Comparison of ENCODE assay signal across 24 cellular contexts in genomic region chr4:69640289-69640688, GRCh38. TPM values are rescaled to one million over a fixed set of nuclear protein-coding genes. Genes with fewer than 3 reads are reported as not detected.
DNase-seq lines count a peak whose midpoint lies in the region; ATAC-seq and TF ChIP-seq lines count a peak whose summit lies in the region.
"Had no signal": no experiment of that assay in that cellular context is flagged by ENCODE, and none has a peak within 500 bp of the region (broad histone marks: within the 10 kb centered on the region; RNA-seq: fewer than 3 reads in every experiment).

No MANE protein-coding gene starts in this region.

- H3K18ac ChIP-seq in mesenchymal stem cell (ENCODE audit: low read depth in 1 of 2, low read length in 2 of 2): no peak overlapping the region

- no peak for TF ChIP-seq CTCF in fibroblast of villous mesenchyme (IDR thresholded peaks at IDR 0.05; ENCODE audit: insufficient read depth, low read depth, low read length)

- no peak overlapping the region for H2BK15ac ChIP-seq in mesenchymal stem cell (ENCODE audit: low read depth, poor library complexity, severe bottlenecking)

- no peak overlapping the region for H3K23ac ChIP-seq in mesenchymal stem cell (ENCODE audit: low read length in 2 of 2)

- H3K27me3 Mint-ChIP-seq in activated CD8-positive, alpha-beta memory T cell treated with anti-CD3 and anti-CD28 coated beads, Interleukin-2, amount 10 ng/mL, durations not matched to agents 7 days and 5 days: no peaks in the 10 kb centered on the region
- no peaks in the 10 kb centered on the region for H3K27me3 Mint-ChIP-seq in activated T-helper 2 cell treated with anti-CD3 and anti-CD28 coated beads, Interferon-gamma antibody, Interleukin-2, Interleukin-4, amounts not matched to agents 10 μg/mL and 5 μg/mL and 100 μg/mL, durations not matched to agents 14 hours and 24 hours and 36 hours (ENCODE audit: low read depth)
- H3K27me3 Mint-ChIP-seq: CD4-positive, CD25-positive, alpha-beta regulatory T cell had no signal

- no peak overlapping the region for H3K4me3 ChIP-seq in adipocyte (ENCODE audit: low read length)
- H3K4me3 ChIP-seq in fibroblast of villous mesenchyme (ENCODE audit: low read depth, low read length): no peak overlapping the region
- no peak overlapping the region for H3K4me3 ChIP-seq in mesenchymal stem cell (ENCODE audit: insufficient read depth in 1 of 2, low read depth in 1 of 2, low read length in 2 of 2)
- H3K4me3 ChIP-seq: BLaER1, HAP-1, SJSA1 had no signal

- H3K27me3 ChIP-seq in adipocyte (replicated peaks; ENCODE audit: control insufficient read depth, insufficient read depth, low read length) (no peaks in the 10 kb centered on the region), mesenchymal stem cell (ENCODE audit: control insufficient read depth in 1 of 2, insufficient read depth in 1 of 2, low read length in 2 of 2) (no peaks in the 10 kb centered on the region)
- H3K27me3 ChIP-seq: BLaER1, SJSA1 had no signal

- H2AFZ ChIP-seq in mesenchymal stem cell (ENCODE audit: low read depth, low read length): no peak overlapping the region

- H3K4me1 Mint-ChIP-seq in activated CD8-positive, alpha-beta memory T cell treated with anti-CD3 and anti-CD28 coated beads, Interleukin-2, amount 10 ng/mL, durations not matched to agents 7 days and 5 days: no peaks in the 10 kb centered on the region
- no peaks in the 10 kb centered on the region for H3K4me1 Mint-ChIP-seq in activated T-helper 2 cell treated with anti-CD3 and anti-CD28 coated beads, Interferon-gamma antibody, Interleukin-2, Interleukin-4, amounts not matched to agents 10 μg/mL and 5 μg/mL and 100 μg/mL, durations not matched to agents 14 hours and 24 hours and 36 hours (ENCODE audit: low read depth)
- H3K4me1 Mint-ChIP-seq: CD4-positive, CD25-positive, alpha-beta regulatory T cell had no signal

- intact Hi-C loops in activated T-helper 2 cell treated with anti-CD3 and anti-CD28 coated beads, Interferon-gamma antibody, Interleukin-2, Interleukin-4, amounts not matched to agents 10 μg/mL and 5 μg/mL and 100 μg/mL, durations not matched to agents 14 hours and 24 hours and 36 hours (cut with micrococcal nuclease): no loop called here

- H3K36me3 ChIP-seq in adipocyte (ENCODE audit: control insufficient read depth, insufficient read depth, low read length, severe bottlenecking): no peaks in the 10 kb centered on the region
- H3K36me3 ChIP-seq in mesenchymal stem cell (ENCODE audit: control insufficient read depth in 1 of 2, insufficient read depth in 2 of 2, low read depth in 1 of 2, low read length in 2 of 2): no peaks in the 10 kb centered on the region
- H3K36me3 ChIP-seq: BLaER1, HAP-1, SJSA1 had no signal

- H2BK5ac ChIP-seq in mesenchymal stem cell (ENCODE audit: low read depth, low read length, poor library complexity, severe bottlenecking): no peak overlapping the region

- H2AK5ac ChIP-seq in mesenchymal stem cell (ENCODE audit: low read length, severe bottlenecking): no peak overlapping the region

- H3K14ac ChIP-seq in mesenchymal stem cell (ENCODE audit: low read length in 2 of 2): no peak overlapping the region

- no peak overlapping the region for H4K91ac ChIP-seq in mesenchymal stem cell (ENCODE audit: low read length)

- no peak overlapping the region for H3K4me2 ChIP-seq in mesenchymal stem cell (ENCODE audit: low read length, poor library complexity, severe bottlenecking)
- H3K4me2 ChIP-seq: BLaER1 had no signal

- H3K36me3 Mint-ChIP-seq in activated CD8-positive, alpha-beta memory T cell treated with anti-CD3 and anti-CD28 coated beads, Interleukin-2, amount 10 ng/mL, durations not matched to agents 7 days and 5 days: no peaks in the 10 kb centered on the region
- H3K36me3 Mint-ChIP-seq in activated T-helper 2 cell treated with anti-CD3 and anti-CD28 coated beads, Interferon-gamma antibody, Interleukin-2, Interleukin-4, amounts not matched to agents 10 μg/mL and 5 μg/mL and 100 μg/mL, durations not matched to agents 14 hours and 24 hours and 36 hours (ENCODE audit: low read depth): no peaks in the 10 kb centered on the region
- H3K36me3 Mint-ChIP-seq: CD4-positive, CD25-positive, alpha-beta regulatory T cell had no signal

- H3K9me3 ChIP-seq in adipocyte (ENCODE audit: control insufficient read depth, low read length) (no peaks in the 10 kb centered on the region), mesenchymal stem cell (ENCODE audit: control insufficient read depth, low read length) (no peaks in the 10 kb centered on the region)
- H3K9me3 ChIP-seq: BLaER1, HAP-1, SJSA1 had no signal

- H3K27ac ChIP-seq in mesenchymal stem cell (ENCODE audit: low read length, poor library complexity, severe bottlenecking): no peak overlapping the region
- H3K27ac ChIP-seq: BLaER1, SJSA1 had no signal

- H3K79me1 ChIP-seq in mesenchymal stem cell (replicated peaks; ENCODE audit: low read length, poor library complexity, severe bottlenecking): no peaks in the 10 kb centered on the region

- no peak overlapping the region for H3K4me3 Mint-ChIP-seq in activated CD8-positive, alpha-beta memory T cell treated with anti-CD3 and anti-CD28 coated beads, Interleukin-2, amount 10 ng/mL, durations not matched to agents 7 days and 5 days
- H3K4me3 Mint-ChIP-seq in activated T-helper 2 cell treated with anti-CD3 and anti-CD28 coated beads, Interferon-gamma antibody, Interleukin-2, Interleukin-4, amounts not matched to agents 10 μg/mL and 5 μg/mL and 100 μg/mL, durations not matched to agents 14 hours and 24 hours and 36 hours (ENCODE audit: low read depth): no peak overlapping the region
- H3K4me3 Mint-ChIP-seq: CD4-positive, CD25-positive, alpha-beta regulatory T cell; HFFc6 had no signal

- H2BK120ac ChIP-seq in mesenchymal stem cell (ENCODE audit: low read depth, low read length): no peak overlapping the region

- no peaks in the 10 kb centered on the region for H3K9me3 Mint-ChIP-seq in activated CD8-positive, alpha-beta memory T cell treated with anti-CD3 and anti-CD28 coated beads, Interleukin-2, amount 10 ng/mL, durations not matched to agents 7 days and 5 days (ENCODE audit: low read depth)
- no peaks in the 10 kb centered on the region for H3K9me3 Mint-ChIP-seq in activated T-helper 2 cell treated with anti-CD3 and anti-CD28 coated beads, Interferon-gamma antibody, Interleukin-2, Interleukin-4, amounts not matched to agents 10 μg/mL and 5 μg/mL and 100 μg/mL, durations not matched to agents 14 hours and 24 hours and 36 hours

- no peak overlapping the region for H4K8ac ChIP-seq in mesenchymal stem cell (ENCODE audit: low read length)

- no peak overlapping the region for H3K9ac ChIP-seq in adipocyte (ENCODE audit: low read length)
- no peak overlapping the region for H3K9ac ChIP-seq in mesenchymal stem cell (ENCODE audit: low read length)
- H3K9ac ChIP-seq: BLaER1 had no signal

- H3K4me1 ChIP-seq in adipocyte (ENCODE audit: control insufficient read depth, insufficient read depth, low read length) (no peaks in the 10 kb centered on the region), mesenchymal stem cell (ENCODE audit: control insufficient read depth, insufficient read depth, low read depth, low read length) (no peaks in the 10 kb centered on the region)
- H3K4me1 ChIP-seq: BLaER1, HAP-1, SJSA1 had no signal

- CTCF ChIA-PET in activated CD8-positive, alpha-beta memory T cell treated with anti-CD3 and anti-CD28 coated beads, Interleukin-2, amount 10 ng/mL, durations not matched to agents 7 days and 5 days (lab: Charles Lee): no interaction called here

- no peak overlapping the region for H2BK12ac ChIP-seq in mesenchymal stem cell (ENCODE audit: low read length in 2 of 2)

- WGBS in mesenchymal stem cell: 61% methylated on average over 2 of the region's 2 CpGs

- ATAC-seq in GM19324 (IDR thresholded peaks at IDR 0.05; ENCODE audit: low FRiP score, unreplicated experiment): no peak
- no peak for ATAC-seq in activated CD8-positive, alpha-beta memory T cell treated with anti-CD3 and anti-CD28 coated beads, Interleukin-2, amount 10 ng/mL, durations not matched to agents 7 days and 5 days

- no peak overlapping the region for H3K27ac Mint-ChIP-seq in activated CD8-positive, alpha-beta memory T cell treated with anti-CD3 and anti-CD28 coated beads, Interleukin-2, amount 10 ng/mL, durations not matched to agents 7 days and 5 days
- no peak overlapping the region for H3K27ac Mint-ChIP-seq in activated T-helper 2 cell treated with anti-CD3 and anti-CD28 coated beads, Interferon-gamma antibody, Interleukin-2, Interleukin-4, amounts not matched to agents 10 μg/mL and 5 μg/mL and 100 μg/mL, durations not matched to agents 14 hours and 24 hours and 36 hours
- H3K27ac Mint-ChIP-seq: CD4-positive, CD25-positive, alpha-beta regulatory T cell; HFFc6 had no signal

- DNase-seq in LHCN-M2 (ENCODE audit: low read depth): peak; percentile 7
- peak; percentile 16 for DNase-seq in adipocyte (ENCODE audit: low read depth)
- peak; percentile 0 for DNase-seq in fibroblast of villous mesenchyme (ENCODE audit: low read depth)
- DNase-seq in mesenchymal stem cell: peak; percentile 0
- no peak for DNase-seq in activated CD8-positive, alpha-beta memory T cell treated with anti-CD3 and anti-CD28 coated beads, Interleukin-2, amount 10 ng/mL, durations not matched to agents 7 days and 5 days
- DNase-seq in activated T-helper 2 cell treated with anti-CD3 and anti-CD28 coated beads, Interferon-gamma antibody, Interleukin-2, Interleukin-4, amounts not matched to agents 10 μg/mL and 5 μg/mL and 100 μg/mL, durations not matched to agents 14 hours and 24 hours and 36 hours (ENCODE audit: low spot score): no peak
- DNase-seq: CD4-positive, CD25-positive, alpha-beta regulatory T cell; GOT3; HFFc6; KG1; NCI-H1092; NCI-H1417 treated with DMSO at 0.1 percent for 48 hours; NCI-H1930; NCI-H2107; NCI-H524; NCI-H748 treated with DMSO at 0.1 percent for 48 hours; NK-92 treated with Interleukin-12 subunit alpha and Interleukin-12 subunit beta, amount 100 ng/mL, for 24 hours; Right ventricle myocardium superior; RPMI8226 had no signal

- H3K4ac ChIP-seq in mesenchymal stem cell (ENCODE audit: low read depth in 1 of 2, low read length in 2 of 2): no peak overlapping the region

RNA-seq across cellular contexts. Expression of gene UGT2A2, which starts 0.8 kb away (rescaled TPM):
- total RNA-seq in LHCN-M2 (2014; rRNA removed) (not detected in 2 replicates), fibroblast of villous mesenchyme (not detected in 2 replicates)
- polyA plus RNA-seq in LHCN-M2 (2012): not detected
- polyA plus RNA-seq in mesenchymal stem cell (2013, experiment 1 of 2): not detected
- polyA plus RNA-seq in mesenchymal stem cell (2013, experiment 2 of 2): not detected
- total RNA-seq in activated CD8-positive, alpha-beta memory T cell treated with anti-CD3 and anti-CD28 coated beads, Interleukin-2, amount 10 ng/mL, durations not matched to agents 7 days and 5 days: not detected
- not detected in 2 replicates for total RNA-seq in activated T-helper 2 cell treated with anti-CD3 and anti-CD28 coated beads, Interferon-gamma antibody, Interleukin-2, Interleukin-4, amounts not matched to agents 10 μg/mL and 5 μg/mL and 100 μg/mL, durations not matched to agents 14 hours and 24 hours and 36 hours
- total RNA-seq: CD4-positive, CD25-positive, alpha-beta regulatory T cell; HFFc6; Right ventricle myocardium superior; SJSA1 had no signal
- polyA plus RNA-seq: AG04450; CD4-positive, CD25-positive, alpha-beta regulatory T cell had no signal

RNA-seq across cellular contexts. Expression of gene UGT2A1, which starts 12.8 kb away (rescaled TPM):
- total RNA-seq in LHCN-M2 (2014; rRNA removed) (not detected in 2 replicates), fibroblast of villous mesenchyme (not detected in 2 replicates)
- polyA plus RNA-seq in LHCN-M2 (2012): not detected
- not detected for polyA plus RNA-seq in mesenchymal stem cell (2013, experiment 1 of 2)
- 0.01 TPM for polyA plus RNA-seq in mesenchymal stem cell (2013, experiment 2 of 2)
- total RNA-seq in activated CD8-positive, alpha-beta memory T cell treated with anti-CD3 and anti-CD28 coated beads, Interleukin-2, amount 10 ng/mL, durations not matched to agents 7 days and 5 days: not detected
- total RNA-seq in activated T-helper 2 cell treated with anti-CD3 and anti-CD28 coated beads, Interferon-gamma antibody, Interleukin-2, Interleukin-4, amounts not matched to agents 10 μg/mL and 5 μg/mL and 100 μg/mL, durations not matched to agents 14 hours and 24 hours and 36 hours: not detected in 2 replicates
- total RNA-seq: CD4-positive, CD25-positive, alpha-beta regulatory T cell; HFFc6; Right ventricle myocardium superior; SJSA1 had no signal
- polyA plus RNA-seq: AG04450 had no signal

Comparison
In these comparisons a context has a peak if more than half of its experiments do, and no peak if none do; other contexts are left out.
1. DNase-seq: peak in LHCN-M2 (single experiment), adipocyte (single experiment), fibroblast of villous mesenchyme (single experiment) and mesenchymal stem cell (single experiment); none in activated CD8-positive, alpha-beta memory T cell treated with anti-CD3 and anti-CD28 coated beads, Interleukin-2, amount 10 ng/mL, durations not matched to agents 7 days and 5 days (single experiment) and activated T-helper 2 cell treated with anti-CD3 and anti-CD28 coated beads, Interferon-gamma antibody, Interleukin-2, Interleukin-4, amounts not matched to agents 10 μg/mL and 5 μg/mL and 100 μg/mL, durations not matched to agents 14 hours and 24 hours and 36 hours (single experiment).